8 cellular contexts compared by ENCODE assay signal in genomic region chr2:106030287-106031268, GRCh38.
A peak's percentile ranks its signal among the peaks of the same experiment; 100 is the strongest.
DNase-seq lines count a peak whose midpoint lies in the region; ATAC-seq and TF ChIP-seq lines count a peak whose summit lies in the region.

No MANE protein-coding gene starts in this region.

- no peaks in the 10 kb centered on the region for H3K36me3 ChIP-seq in MM.1S (replicated peaks; ENCODE audit: insufficient read depth, low read length)

- intact Hi-C loops in left ventricle myocardium superior (cut with micrococcal nuclease): no loop called here

- no peak overlapping the region for H3K4me3 ChIP-seq in MM.1S (ENCODE audit: low read length)

- H4K20me1 ChIP-seq in MM.1S (ENCODE audit: insufficient read depth, low read length): no peaks in the 10 kb centered on the region

- H3K9me3 Mint-ChIP-seq in activated T-helper 17 cell treated with anti-CD3 and anti-CD28 coated beads, Interleukin-2, amount 50 U/mL, for 72 hours: no peaks in the 10 kb centered on the region

- H3K79me2 ChIP-seq in MM.1S (ENCODE audit: low read length): no peaks in the 10 kb centered on the region

- TF ChIP-seq CTCF in MM.1S (IDR thresholded peaks at IDR 0.05; ENCODE audit: low read length) (no peak), GM20000 (IDR thresholded peaks at IDR 0.05; ENCODE audit: extremely low read depth, missing control alignments) (no peak)

- no peaks in the 10 kb centered on the region for H3K4me1 ChIP-seq in MM.1S (ENCODE audit: low read length)

- H3K4me1 Mint-ChIP-seq in activated T-helper 17 cell treated with anti-CD3 and anti-CD28 coated beads, Interleukin-2, amount 50 U/mL, for 72 hours: peaks cover 12% of the 10 kb centered on the region

- H3K9me2 ChIP-seq in MM.1S (replicated peaks; ENCODE audit: insufficient read depth, low read length): no peaks in the 10 kb centered on the region

- no peaks in the 10 kb centered on the region for H3K27me3 ChIP-seq in MM.1S (replicated peaks; ENCODE audit: insufficient read depth, low read length)

- no peak overlapping the region for H2AFZ ChIP-seq in MM.1S (ENCODE audit: low read length)

- H3K27me3 Mint-ChIP-seq in activated T-helper 17 cell treated with anti-CD3 and anti-CD28 coated beads, Interleukin-2, amount 50 U/mL, for 72 hours: no peaks in the 10 kb centered on the region

- no peaks in the 10 kb centered on the region for H3K9me3 ChIP-seq in MM.1S (replicated peaks; ENCODE audit: insufficient read depth, low read length)

- no peaks in the 10 kb centered on the region for H3K36me3 Mint-ChIP-seq in activated T-helper 17 cell treated with anti-CD3 and anti-CD28 coated beads, Interleukin-2, amount 50 U/mL, for 72 hours (ENCODE audit: low read depth)

- no peak overlapping the region for H3K9ac ChIP-seq in MM.1S (ENCODE audit: low read length)

- no peak overlapping the region for H3K27ac ChIP-seq in MM.1S (ENCODE audit: low read length)

- no peak overlapping the region for H3K4me2 ChIP-seq in MM.1S (ENCODE audit: low read depth, low read length)

- H3F3A ChIP-seq in MM.1S (ENCODE audit: insufficient read depth, low read length): no peaks in the 10 kb centered on the region

- peak in 2 of 3 experiments; percentile 14 to 23 for DNase-seq in activated CD8-positive, alpha-beta memory T cell treated with anti-CD3 and anti-CD28 coated beads for 48 hours (ENCODE audit: low read depth in 2 of 3, low spot score in 2 of 3)
- no peak for DNase-seq in activated CD8-positive, alpha-beta memory T cell treated with anti-CD3 and anti-CD28 coated beads, Interleukin-2, amount 50 U/mL, for 4 hours
- DNase-seq in left ventricle myocardium superior (peak; percentile 59), MM.1S (no peak), GM20000 (ENCODE audit: low spot score) (no peak)
- peak; percentile 34 for DNase-seq in stimulated activated CD4-positive, alpha-beta T cell treated with anti-CD3 and anti-CD28 coated beads, Interleukin-12 subunit alpha, Interleukin-12 subunit beta, amount 100 ng/mL, for 4 hours

- H3K27ac Mint-ChIP-seq in activated T-helper 17 cell treated with anti-CD3 and anti-CD28 coated beads, Interleukin-2, amount 50 U/mL, for 72 hours: peak overlapping the region; percentile 72

- ATAC-seq in activated T-helper 17 cell treated with anti-CD3 and anti-CD28 coated beads, Interleukin-2, amount 50 U/mL, for 72 hours (replicated peaks): peak; percentile 84
- ATAC-seq in left ventricle myocardium superior (peak; percentile 91), HG02759 (IDR thresholded peaks at IDR 0.05; ENCODE audit: unreplicated experiment) (no peak)

- no peak overlapping the region for H3K4me3 Mint-ChIP-seq in activated T-helper 17 cell treated with anti-CD3 and anti-CD28 coated beads, Interleukin-2, amount 50 U/mL, for 72 hours

Comparison
In these comparisons a context has a peak if more than half of its experiments do, and no peak if none do; other contexts are left out.
1. DNase-seq: peak in activated CD8-positive, alpha-beta memory T cell treated with anti-CD3 and anti-CD28 coated beads for 48 hours (2 of 3), left ventricle myocardium superior (single experiment) and stimulated activated CD4-positive, alpha-beta T cell treated with anti-CD3 and anti-CD28 coated beads, Interleukin-12 subunit alpha, Interleukin-12 subunit beta, amount 100 ng/mL, for 4 hours (single experiment); none in activated CD8-positive, alpha-beta memory T cell treated with anti-CD3 and anti-CD28 coated beads, Interleukin-2, amount 50 U/mL, for 4 hours (single experiment), MM.1S (single experiment) and GM20000 (single experiment).